8 cellular contexts compared by ENCODE assay signal in genomic region chr1:37890378-37891014, GRCh38. TPM values are rescaled to one million over a fixed set of nuclear protein-coding genes. Genes with fewer than 3 reads are reported as not detected.
DNase-seq lines count a peak whose midpoint lies in the region; ATAC-seq and TF ChIP-seq lines count a peak whose summit lies in the region.

No MANE protein-coding gene starts in this region.

- ATAC-seq in lower lobe of right lung (peak; percentile 86 to 88), GM18861 (IDR thresholded peaks at IDR 0.05; ENCODE audit: unreplicated experiment) (no peak)

- peak overlapping the region; percentile 21 for H3K27ac ChIP-seq in lower lobe of right lung

- H3K27me3 ChIP-seq in lower lobe of right lung (ENCODE audit: low read depth): no peaks in the 10 kb centered on the region

- peak; percentile 52 for TF ChIP-seq CTCF in lower lobe of right lung (IDR thresholded peaks at IDR 0.05)

- DNase-seq in CD1c-positive myeloid dendritic cell (ENCODE audit: extremely low spot score) (peak; percentile 66), HCEC 1CT (peak; percentile 48), NCI-H526 treated with DMSO at 0.1 percent for 48 hours (lab: John Stamatoyannopoulos, UW) (peak; percentile 54), lower lobe of right lung (no peak), T1000 (lab: John Stamatoyannopoulos, UW) (no peak), NCI-H524 treated with DMSO at 0.1 percent for 48 hours (lab: John Stamatoyannopoulos, UW) (no peak)
- DNase-seq in central memory CD4-positive, alpha-beta T cell: peak; percentile 24

- H3K4me3 ChIP-seq in lower lobe of right lung: no peak overlapping the region

- H3K9me3 ChIP-seq in lower lobe of right lung: no peaks in the 10 kb centered on the region

- H3K4me1 ChIP-seq in lower lobe of right lung: peaks cover 4% of the 10 kb centered on the region

- H3K36me3 ChIP-seq in lower lobe of right lung: peaks cover 59% of the 10 kb centered on the region

- intact Hi-C loops in lower lobe of right lung (cut with DNase I): no loop called here

RNA-seq across cellular contexts. Expression of gene MTF1, which starts 31.1 kb away (rescaled TPM):
- total RNA-seq in lower lobe of right lung: 30.3 TPM

RNA-seq across cellular contexts. Expression of gene INPP5B, which starts 56.4 kb away (rescaled TPM):
- total RNA-seq in lower lobe of right lung: 42.5 TPM

Comparison
In these comparisons a context has a peak if more than half of its experiments do, and no peak if none do; other contexts are left out.
1. DNase-seq: peak in CD1c-positive myeloid dendritic cell (single experiment), HCEC 1CT (single experiment), NCI-H526 treated with DMSO at 0.1 percent for 48 hours (single experiment) and central memory CD4-positive, alpha-beta T cell (single experiment); none in lower lobe of right lung (single experiment), T1000 (single experiment) and NCI-H524 treated with DMSO at 0.1 percent for 48 hours (single experiment).